ENCODE assay signal across 25 cellular contexts in genomic region chr7:86025807-86026206, GRCh38.
"Had no signal": no experiment of that assay in that cellular context is flagged by ENCODE, and none has a peak within 500 bp of the region (broad histone marks: within the 10 kb centered on the region; RNA-seq: fewer than 3 reads in every experiment).

No MANE protein-coding gene starts in this region.

- H3K4me3 ChIP-seq: body of pancreas, SJSA1 had no signal

- H3K36me3 Mint-ChIP-seq: activated CD8-positive, alpha-beta memory T cell treated with anti-CD3 and anti-CD28 coated beads, Interleukin-2, amount 10 ng/mL, durations not matched to agents 7 days and 5 days; activated naive CD4-positive, alpha-beta T cell treated with anti-CD3 and anti-CD28 coated beads, Interleukin-2, amount 50 U/mL, for 24 hours had no signal

- ATAC-seq: activated CD8-positive, alpha-beta memory T cell treated with anti-CD3 and anti-CD28 coated beads, Interleukin-2, amount 10 ng/mL, durations not matched to agents 7 days and 5 days; body of pancreas; Panc1; SK-N-SH treated with all-trans-retinoic acid at 6 μM for 48 hours had no signal

- H3K4me3 Mint-ChIP-seq: activated B cell treated with CpG ODN at 0.5 μM for 24 hours; activated CD4-positive, alpha-beta T cell treated with anti-CD3 and anti-CD28 coated beads, Interleukin-2, amount 10 ng/mL, durations not matched to agents 24 days and 14 days; activated CD8-positive, alpha-beta memory T cell treated with anti-CD3 and anti-CD28 coated beads, Interleukin-2, amount 10 ng/mL, durations not matched to agents 7 days and 5 days; activated naive CD4-positive, alpha-beta T cell treated with anti-CD3 and anti-CD28 coated beads, Interleukin-2, amount 50 U/mL, for 24 hours; activated T-cell treated with anti-CD3 and anti-CD28 coated beads, Interleukin-2, amount 50 U/mL, for 24 hours; activated T-helper 1 cell treated with anti-CD3 and anti-CD28 coated beads, Interleukin-12 subunit alpha, Interleukin-12 subunit beta, Interleukin-2, Interleukin-4 antibody, amounts not matched to agents 30 ng/mL and 10 ng/mL and 1 ng/mL, durations not matched to agents 14 hours and 24 hours and 36 hours had no signal

- H3K27me3 ChIP-seq: body of pancreas, SJSA1 had no signal

- H3K4me1 ChIP-seq: body of pancreas, SJSA1 had no signal

- H3K9me3 Mint-ChIP-seq: activated CD4-positive, alpha-beta T cell treated with anti-CD3 and anti-CD28 coated beads, Interleukin-2, amount 10 ng/mL, durations not matched to agents 24 days and 14 days; activated T-helper 1 cell treated with anti-CD3 and anti-CD28 coated beads, Interleukin-12 subunit alpha, Interleukin-12 subunit beta, Interleukin-2, Interleukin-4 antibody, amounts not matched to agents 30 ng/mL and 10 ng/mL and 1 ng/mL, durations not matched to agents 14 hours and 24 hours and 36 hours had no signal

- DNase-seq: activated B cell treated with CpG ODN at 0.5 μM for 24 hours; activated CD4-positive, alpha-beta T cell treated with anti-CD3 and anti-CD28 coated beads for 1 hour; activated CD4-positive, alpha-beta T cell treated with anti-CD3 and anti-CD28 coated beads, Interleukin-2, amount 10 ng/mL, durations not matched to agents 24 days and 14 days; activated CD4-positive, alpha-beta T cell treated with anti-CD3 and anti-CD28 coated beads, Interleukin-2, amount 50 U/mL, for 48 hours; activated CD8-positive, alpha-beta memory T cell treated with anti-CD3 and anti-CD28 coated beads, Interleukin-2, amount 10 ng/mL, durations not matched to agents 7 days and 5 days; activated effector memory CD4-positive, alpha-beta T cell treated with Interleukin-2 at 50 U/mL for 16 hours; activated naive CD4-positive, alpha-beta T cell; activated T-cell treated with anti-CD3 and anti-CD28 coated beads, Interleukin-2, amount 50 U/mL, for 24 hours; aorta; body of pancreas; NCI-H1092; NCI-H1417; NCI-H1930; NCI-H2171 treated with DMSO at 0.1 percent for 48 hours; NCI-H226; NCI-H526 treated with DMSO at 0.1 percent for 48 hours; NCI-H82; SHP77; SW 1271 had no signal

- H3K27ac Mint-ChIP-seq: activated B cell treated with CpG ODN at 0.5 μM for 24 hours; activated CD4-positive, alpha-beta T cell treated with anti-CD3 and anti-CD28 coated beads, Interleukin-2, amount 10 ng/mL, durations not matched to agents 24 days and 14 days; activated CD8-positive, alpha-beta memory T cell treated with anti-CD3 and anti-CD28 coated beads, Interleukin-2, amount 10 ng/mL, durations not matched to agents 7 days and 5 days; activated naive CD4-positive, alpha-beta T cell treated with anti-CD3 and anti-CD28 coated beads, Interleukin-2, amount 50 U/mL, for 24 hours; activated T-cell treated with anti-CD3 and anti-CD28 coated beads, Interleukin-2, amount 50 U/mL, for 24 hours; activated T-helper 1 cell treated with anti-CD3 and anti-CD28 coated beads, Interleukin-12 subunit alpha, Interleukin-12 subunit beta, Interleukin-2, Interleukin-4 antibody, amounts not matched to agents 30 ng/mL and 10 ng/mL and 1 ng/mL, durations not matched to agents 14 hours and 24 hours and 36 hours had no signal

- H3K27ac ChIP-seq: body of pancreas, RWPE1, SJSA1 had no signal

- H3K4me1 Mint-ChIP-seq: activated B cell treated with CpG ODN at 0.5 μM for 24 hours; activated CD4-positive, alpha-beta T cell treated with anti-CD3 and anti-CD28 coated beads, Interleukin-2, amount 10 ng/mL, durations not matched to agents 24 days and 14 days; activated CD8-positive, alpha-beta memory T cell treated with anti-CD3 and anti-CD28 coated beads, Interleukin-2, amount 10 ng/mL, durations not matched to agents 7 days and 5 days; activated naive CD4-positive, alpha-beta T cell treated with anti-CD3 and anti-CD28 coated beads, Interleukin-2, amount 50 U/mL, for 24 hours had no signal

- H3K9me3 ChIP-seq: body of pancreas, SJSA1 had no signal

- H3K36me3 ChIP-seq: SJSA1 had no signal

- H3K27me3 Mint-ChIP-seq: activated B cell treated with CpG ODN at 0.5 μM for 24 hours; activated CD4-positive, alpha-beta T cell treated with anti-CD3 and anti-CD28 coated beads, Interleukin-2, amount 10 ng/mL, durations not matched to agents 24 days and 14 days; activated CD8-positive, alpha-beta memory T cell treated with anti-CD3 and anti-CD28 coated beads, Interleukin-2, amount 10 ng/mL, durations not matched to agents 7 days and 5 days; activated naive CD4-positive, alpha-beta T cell treated with anti-CD3 and anti-CD28 coated beads, Interleukin-2, amount 50 U/mL, for 24 hours; activated T-cell treated with anti-CD3 and anti-CD28 coated beads, Interleukin-2, amount 50 U/mL, for 24 hours had no signal
